Comparison of ENCODE assay signal across 15 cellular contexts in the genomic region with DNA sequence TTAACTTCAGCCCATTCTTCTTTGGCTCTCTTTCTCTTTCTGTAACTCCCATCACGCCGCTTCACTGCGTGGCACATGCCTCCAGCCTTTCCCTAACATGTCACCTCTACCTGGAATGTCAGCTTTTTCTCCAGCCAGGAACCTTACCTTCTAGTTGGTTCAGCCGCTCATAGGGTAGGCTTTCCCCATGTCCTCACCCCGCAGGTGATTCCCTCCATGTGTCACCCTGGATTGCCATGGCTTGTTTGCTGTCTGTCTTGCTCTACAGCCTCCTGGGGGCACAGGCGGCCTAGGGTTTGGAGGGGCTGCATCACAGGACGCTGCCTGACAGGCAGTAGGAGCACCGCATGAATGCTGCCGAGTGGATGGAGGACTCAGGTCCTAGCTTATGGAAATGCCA. TPM values are rescaled to one million over a fixed set of nuclear protein-coding genes. Genes with fewer than 3 reads are reported as not detected.
A peak's percentile ranks its signal among the peaks of the same experiment; 100 is the strongest.
DNase-seq lines count a peak whose midpoint lies in the region; ATAC-seq and TF ChIP-seq lines count a peak whose summit lies in the region.
"Had no signal": no experiment of that assay in that cellular context is flagged by ENCODE, and none has a peak within 500 bp of the region (broad histone marks: within the 10 kb centered on the region; RNA-seq: fewer than 3 reads in every experiment).

No MANE protein-coding gene starts in this region.

- DNase-seq in activated effector memory CD4-positive, alpha-beta T cell treated with anti-CD3 and anti-CD28 coated beads, Interleukin-2, amount 50 U/mL, for 16 hours = peak; percentile 17
- DNase-seq in activated effector memory CD4-positive, alpha-beta T cell treated with Interleukin-2 at 50 U/mL for 16 hours = no peak
- DNase-seq in ecto neural progenitor cell (ENCODE audit: low spot score) = peak; percentile 15
- DNase-seq in osteoblast (ENCODE audit: insufficient read length, low spot score, missing footprints) = peak; percentile 13
- no peak for DNase-seq in stimulated activated CD8-positive, alpha-beta memory T cell treated with anti-CD3 and anti-CD28 coated beads, Interleukin-4, amount 100 ng/mL, for 48 hours
- DNase-seq in A172 (ENCODE audit: low spot score) = no peak
- DNase-seq: CD4-positive, alpha-beta memory T cell; DMS153; DMS79; GDM1 had no signal

- H3K27me3 ChIP-seq in osteoblast (ENCODE audit: insufficient read depth, low read length) = no peaks in the 10 kb centered on the region
- H3K27me3 ChIP-seq: BLaER1 had no signal

- H3K9me3 ChIP-seq in osteoblast (ENCODE audit: low read depth, low read length) = no peaks in the 10 kb centered on the region

- no peak overlapping the region for H3K4me3 ChIP-seq in osteoblast (ENCODE audit: insufficient read depth, low read length)
- H3K4me3 ChIP-seq: BLaER1, GM23338 had no signal

- H3K79me2 ChIP-seq in osteoblast (ENCODE audit: insufficient read depth, low read length) = no peaks in the 10 kb centered on the region

- ATAC-seq in HG02642 (IDR thresholded peaks at IDR 0.05; ENCODE audit: poor library complexity, unreplicated experiment) = no peak
- ATAC-seq: GM23338, HCT116 had no signal

- H2AFZ ChIP-seq in osteoblast (ENCODE audit: low read length) = no peak overlapping the region
- H2AFZ ChIP-seq: GM23338 had no signal

- no peaks in the 10 kb centered on the region for H3K36me3 ChIP-seq in osteoblast (ENCODE audit: insufficient read depth, low read length)
- H3K36me3 ChIP-seq: BLaER1 had no signal

- TF ChIP-seq CTCF in osteoblast (IDR thresholded peaks at IDR 0.05; ENCODE audit: extremely low read depth, low read depth, low read length) = no peak

- H3K4me2 ChIP-seq in osteoblast (ENCODE audit: insufficient read depth, low read length) = no peak overlapping the region
- H3K4me2 ChIP-seq: BLaER1, GM23338 had no signal

- no peak overlapping the region for H3K27ac ChIP-seq in osteoblast (ENCODE audit: low read depth, low read length)
- H3K27ac ChIP-seq: 22Rv1, BLaER1 had no signal

- H3K4me1 ChIP-seq in osteoblast (ENCODE audit: insufficient read depth, low read length) = no peaks in the 10 kb centered on the region

- no peaks in the 10 kb centered on the region for H4K20me1 ChIP-seq in osteoblast (ENCODE audit: insufficient read depth, low read length)
- H4K20me1 ChIP-seq: BLaER1 had no signal

RNA-seq across cellular contexts. Expression of gene ARHGEF4, which starts 39.2 kb away (rescaled TPM):
- 3.6 and 7.7 TPM in 2 replicates for total RNA-seq in osteoblast
- total RNA-seq in A172 (2014; rRNA removed; shearing (Covaris generic)) = 6.6 and 12.2 TPM in 2 replicates

Comparison
In these comparisons a context has a peak if more than half of its experiments do, and no peak if none do; other contexts are left out.
1. DNase-seq: peak in activated effector memory CD4-positive, alpha-beta T cell treated with anti-CD3 and anti-CD28 coated beads, Interleukin-2, amount 50 U/mL, for 16 hours (single experiment), ecto neural progenitor cell (single experiment) and osteoblast (single experiment); none in activated effector memory CD4-positive, alpha-beta T cell treated with Interleukin-2 at 50 U/mL for 16 hours (single experiment), stimulated activated CD8-positive, alpha-beta memory T cell treated with anti-CD3 and anti-CD28 coated beads, Interleukin-4, amount 100 ng/mL, for 48 hours (single experiment) and A172 (single experiment).